In genomic region chr11:12824281-12825041, GRCh38 we compare ENCODE assay signal across 11 cellular contexts.
DNase-seq lines count a peak whose midpoint lies in the region; ATAC-seq and TF ChIP-seq lines count a peak whose summit lies in the region.
"Had no signal": no experiment of that assay in that cellular context is flagged by ENCODE, and none has a peak within 500 bp of the region (broad histone marks: within the 10 kb centered on the region; RNA-seq: fewer than 3 reads in every experiment).

No MANE protein-coding gene starts in this region.

- no peak for TF ChIP-seq CTCF in esophagus muscularis mucosa (IDR thresholded peaks at IDR 0.05)
- no peak for TF ChIP-seq CTCF in testis (IDR thresholded peaks at IDR 0.05)

- DNase-seq in NCI-H748 treated with DMSO at 0.1 percent for 48 hours (lab: John Stamatoyannopoulos, UW): peak; percentile 9
- no peak for DNase-seq in esophagus muscularis mucosa (ENCODE audit: extremely low spot score)
- peak; percentile 41 for DNase-seq in testis
- no peak for DNase-seq in midbrain (lab: John Stamatoyannopoulos, UW)
- no peak for DNase-seq in stimulated activated CD4-positive, alpha-beta T cell treated with anti-CD3 and anti-CD28 coated beads, Interleukin-2, amount 100 ng/mL, for 24 hours
- DNase-seq: effector memory CD8-positive, alpha-beta T cell; NCI-H2171; stimulated activated naive CD4-positive, alpha-beta T cell had no signal

- peak overlapping the region in 1 of 2 donors; percentile 19 for H3K9ac ChIP-seq in mucosa of rectum (ENCODE audit: low read depth in 1 of 2, low read length in 2 of 2)

- H3K4me1 ChIP-seq in esophagus muscularis mucosa (peaks cover 39 to 51% (median 41%) of the 10 kb centered on the region in 4 donors), mucosa of rectum (ENCODE audit: control insufficient read depth in 2 of 2, insufficient read depth in 2 of 2, low read length in 2 of 2) (peaks cover 3 to 21% of the 10 kb centered on the region in 2 donors), testis (peaks cover 11% of the 10 kb centered on the region)

- peak overlapping the region; percentile 54 to 68 (median 62) for H3K27ac ChIP-seq in esophagus muscularis mucosa (replicated peaks in 1 of 4)
- H3K27ac ChIP-seq in mucosa of rectum (ENCODE audit: low read depth in 2 of 2, low read length in 2 of 2): peak overlapping the region; percentile 25 to 27
- peak overlapping the region; percentile 9 to 47 for H3K27ac ChIP-seq in testis

- intact Hi-C loops in esophagus muscularis mucosa (cut with DNase I) (no loop called here), testis (cut with DNase I; ENCODE audit: low total_unique reads) (no loop called here)

- H3K9me3 ChIP-seq in esophagus muscularis mucosa: no peaks in the 10 kb centered on the region
- H3K9me3 ChIP-seq in mucosa of rectum (ENCODE audit: control insufficient read depth in 2 of 2, low read length in 2 of 2): no peaks in the 10 kb centered on the region
- no peaks in the 10 kb centered on the region for H3K9me3 ChIP-seq in testis

- H3K4me3 ChIP-seq in esophagus muscularis mucosa (no peak overlapping the region), mucosa of rectum (ENCODE audit: low read length in 2 of 2) (peak overlapping the region in 1 of 2 donors; percentile 13), testis (no peak overlapping the region)
- H3K4me3 ChIP-seq: HAP-1 had no signal

- H3K36me3 ChIP-seq in esophagus muscularis mucosa (no peaks in the 10 kb centered on the region), mucosa of rectum (ENCODE audit: control insufficient read depth in 2 of 2, insufficient read depth in 2 of 2, low read length in 2 of 2) (no peaks in the 10 kb centered on the region), testis (ENCODE audit: low read depth, missing control alignments) (no peaks in the 10 kb centered on the region)

- TF ChIP-seq POLR2A in esophagus muscularis mucosa (IDR thresholded peaks at IDR 0.05; ENCODE audit: low read depth) (no peak), testis (IDR thresholded peaks at IDR 0.05) (no peak)

- H3K27me3 ChIP-seq in esophagus muscularis mucosa (no peaks in the 10 kb centered on the region), mucosa of rectum (ENCODE audit: control insufficient read depth in 2 of 2, insufficient read depth in 2 of 2, low read length in 2 of 2) (no peaks in the 10 kb centered on the region), testis (no peaks in the 10 kb centered on the region)

- ATAC-seq in HG03432 (IDR thresholded peaks at IDR 0.05; ENCODE audit: unreplicated experiment): no peak
- ATAC-seq: effector memory CD8-positive, alpha-beta T cell had no signal

- no peak for TF ChIP-seq EP300 in esophagus muscularis mucosa (IDR thresholded peaks at IDR 0.05)

- 56% methylated on average over 10 of the region's 10 CpGs for WGBS in esophagus muscularis mucosa
- 34 to 50% methylated on average over 10 of the region's 10 CpGs for WGBS in testis, 2 donors

Comparison
In these comparisons a context has a peak if more than half of its experiments do, and no peak if none do; other contexts are left out.
1. DNase-seq: peak in NCI-H748 treated with DMSO at 0.1 percent for 48 hours (single experiment) and testis (single experiment); none in esophagus muscularis mucosa (single experiment), midbrain (single experiment) and stimulated activated CD4-positive, alpha-beta T cell treated with anti-CD3 and anti-CD28 coated beads, Interleukin-2, amount 100 ng/mL, for 24 hours (0 of 2).
2. Peak in every context shown above with its lines, with median percentiles within 50 percentile points of each other: H3K27ac ChIP-seq.